In genomic region chrX:124087000-124087746, GRCh38 we compare ENCODE assay signal across 11 cellular contexts.
"Had no signal": no experiment of that assay in that cellular context is flagged by ENCODE, and none has a peak within 500 bp of the region (broad histone marks: within the 10 kb centered on the region; RNA-seq: fewer than 3 reads in every experiment).

No MANE protein-coding gene starts in this region.

- H3K27me3 ChIP-seq: adrenal gland, body of pancreas, sigmoid colon had no signal

- H3K9me3 ChIP-seq: adrenal gland, body of pancreas, sigmoid colon had no signal

- H3K27ac ChIP-seq: adrenal gland, body of pancreas, sigmoid colon, WERI-Rb-1 had no signal

- DNase-seq: adrenal gland, body of pancreas, dermis blood vessel endothelial cell, hippocampal formation, left ventricle myocardium superior, mesendoderm, SIG-M5, sigmoid colon, substantia nigra, trophoblast cell, WERI-Rb-1 had no signal

- ATAC-seq: body of pancreas, left ventricle myocardium superior had no signal
